Comparison of ENCODE assay signal across 25 cellular contexts in genomic region chr13:45040626-45041025, GRCh38. TPM values are rescaled to one million over a fixed set of nuclear protein-coding genes. Genes with fewer than 3 reads are reported as not detected.
DNase-seq lines count a peak whose midpoint lies in the region; ATAC-seq lines count a peak whose summit lies in the region.
"Had no signal": no experiment of that assay in that cellular context is flagged by ENCODE, and none has a peak within 500 bp of the region (broad histone marks: within the 10 kb centered on the region; RNA-seq: fewer than 3 reads in every experiment).

No MANE protein-coding gene starts in this region.

- no peak overlapping the region for H3K27ac Mint-ChIP-seq in activated CD8-positive, alpha-beta T cell treated with anti-CD3 and anti-CD28 coated beads, Interleukin-2, amount 10 ng/mL, durations not matched to agents 7 days and 5 days
- H3K27ac Mint-ChIP-seq in stimulated activated naive B cell treated with anti-CD40 and anti-IgM and Interleukin-4, amounts not matched to agents 10 μg/mL and 1 μg/mL and 100 μg/mL, for 72 hours, result no peak overlapping the region
- H3K27ac Mint-ChIP-seq: CD8-positive, alpha-beta memory T cell; GM23338; naive B cell had no signal

- H3K4me2 ChIP-seq in GM23248 (ENCODE audit: unreplicated experiment), result no peak overlapping the region
- H3K4me2 ChIP-seq: GM23338 had no signal

- in situ Hi-C loops in GM23248 (cut with MboI), result loop anchor here (10.0 kb wide), 1 partner anchor 264 kb away; no protein-coding TSS in a partner anchor

- H3K36me3 ChIP-seq in GM23248 (ENCODE audit: low read depth), result no peaks in the 10 kb centered on the region
- H3K36me3 ChIP-seq: cardiac muscle cell, uterus had no signal

- H3K27ac ChIP-seq in GM23248, result no peak overlapping the region
- H3K27ac ChIP-seq: cardiac muscle cell, epithelial cell of prostate, uterus had no signal

- H3K4me3 ChIP-seq in GM23248, result no peak overlapping the region
- H3K4me3 ChIP-seq: cardiac muscle cell, GM23338, uterus had no signal

- no peaks in the 10 kb centered on the region for H3K79me2 ChIP-seq in GM23248 (ENCODE audit: insufficient read depth)

- H3K27me3 Mint-ChIP-seq in activated CD8-positive, alpha-beta T cell treated with anti-CD3 and anti-CD28 coated beads, Interleukin-2, amount 10 ng/mL, durations not matched to agents 7 days and 5 days (ENCODE audit: low read depth), result peaks cover 7% of the 10 kb centered on the region
- no peaks in the 10 kb centered on the region for H3K27me3 Mint-ChIP-seq in stimulated activated naive B cell treated with anti-CD40 and anti-IgM and Interleukin-4, amounts not matched to agents 10 μg/mL and 1 μg/mL and 100 μg/mL, for 72 hours

- no peak for ATAC-seq in activated CD8-positive, alpha-beta T cell treated with anti-CD3 and anti-CD28 coated beads, Interleukin-2, amount 10 ng/mL, durations not matched to agents 7 days and 5 days
- ATAC-seq in stimulated activated naive B cell treated with anti-CD40 and anti-IgM and Interleukin-4, amounts not matched to agents 10 μg/mL and 1 μg/mL and 100 μg/mL, for 72 hours (replicated peaks), result no peak
- ATAC-seq: GM23338, left cardiac atrium had no signal

- DNase-seq in A172 (ENCODE audit: low spot score) (peak; percentile 80), GM23248 (peak; percentile 3), SW480 (ENCODE audit: low spot score) (peak; percentile 60), fibroblast of gingiva (ENCODE audit: low read depth) (peak; percentile 13), NCI-H446 (lab: John Stamatoyannopoulos, UW) (no peak), NCI-H146 treated with DMSO at 0.1 percent for 48 hours (lab: John Stamatoyannopoulos, UW; ENCODE audit: unreplicated experiment) (no peak)
- DNase-seq in activated CD8-positive, alpha-beta T cell treated with anti-CD3 and anti-CD28 coated beads, Interleukin-2, amount 10 ng/mL, durations not matched to agents 7 days and 5 days, result no peak
- DNase-seq in stimulated activated naive B cell treated with anti-CD40 and anti-IgM and Interleukin-4, amounts not matched to agents 10 μg/mL and 1 μg/mL and 100 μg/mL, for 72 hours, result no peak
- DNase-seq: activated CD4-positive, alpha-beta T cell treated with anti-CD3 and anti-CD28 coated beads for 1 hour; activated effector memory CD4-positive, alpha-beta T cell treated with Interleukin-2 at 50 U/mL for 16 hours; CD8-positive, alpha-beta memory T cell; left cardiac atrium; mesendoderm; naive B cell; NCI-H1092 treated with DMSO at 0.1 percent for 48 hours; NCI-H2081; NCI-H510A treated with DMSO at 0.1 percent for 48 hours; retina; RPMI8226; stimulated activated CD8-positive, alpha-beta memory T cell treated with anti-CD3 and anti-CD28 coated beads, Interleukin-4, amount 100 ng/mL, for 48 hours; SW 1271; uterus had no signal

- H3K4me1 ChIP-seq in GM23248 (ENCODE audit: insufficient read depth), result no peaks in the 10 kb centered on the region
- H3K4me1 ChIP-seq: uterus had no signal

- POLR2A ChIA-PET in activated CD8-positive, alpha-beta T cell treated with anti-CD3 and anti-CD28 coated beads, Interleukin-2, amount 10 ng/mL, durations not matched to agents 7 days and 5 days (lab: Charles Lee), result no interaction called here

- no peaks in the 10 kb centered on the region for H4K20me1 ChIP-seq in GM23248 (ENCODE audit: insufficient read depth)

- H3F3A ChIP-seq in GM23248 (ENCODE audit: insufficient read depth), result peaks cover 6% of the 10 kb centered on the region; the same call in 1 of the 2 replicates

- H2AFZ ChIP-seq in GM23248, result no peak overlapping the region
- H2AFZ ChIP-seq: GM23338 had no signal

- CTCF ChIA-PET in activated CD8-positive, alpha-beta T cell treated with anti-CD3 and anti-CD28 coated beads, Interleukin-2, amount 10 ng/mL, durations not matched to agents 7 days and 5 days (lab: Charles Lee), result no interaction called here

- H3K4me1 Mint-ChIP-seq in activated CD8-positive, alpha-beta T cell treated with anti-CD3 and anti-CD28 coated beads, Interleukin-2, amount 10 ng/mL, durations not matched to agents 7 days and 5 days (ENCODE audit: low read depth), result no peaks in the 10 kb centered on the region
- no peaks in the 10 kb centered on the region for H3K4me1 Mint-ChIP-seq in stimulated activated naive B cell treated with anti-CD40 and anti-IgM and Interleukin-4, amounts not matched to agents 10 μg/mL and 1 μg/mL and 100 μg/mL, for 72 hours
- H3K4me1 Mint-ChIP-seq: CD8-positive, alpha-beta memory T cell; naive B cell had no signal

- no peak overlapping the region for H3K4me3 Mint-ChIP-seq in activated CD8-positive, alpha-beta T cell treated with anti-CD3 and anti-CD28 coated beads, Interleukin-2, amount 10 ng/mL, durations not matched to agents 7 days and 5 days
- H3K4me3 Mint-ChIP-seq in stimulated activated naive B cell treated with anti-CD40 and anti-IgM and Interleukin-4, amounts not matched to agents 10 μg/mL and 1 μg/mL and 100 μg/mL, for 72 hours, result no peak overlapping the region
- H3K4me3 Mint-ChIP-seq: CD8-positive, alpha-beta memory T cell; GM23338 had no signal

- 69 to 71% methylated on average over 3 of the region's 3 CpGs for WGBS in GM23248 (ENCODE audit: low coverage in 1 of 2, low lambda C conversion rate in 2 of 2, missing lambda C conversion rate in 2 of 2), 2 experiments

- H3K9ac ChIP-seq in GM23248, result no peak overlapping the region

- H3K36me3 Mint-ChIP-seq in activated CD8-positive, alpha-beta T cell treated with anti-CD3 and anti-CD28 coated beads, Interleukin-2, amount 10 ng/mL, durations not matched to agents 7 days and 5 days (ENCODE audit: low read depth), result peaks cover under 1% of the 10 kb centered on the region
- peaks cover 2 to 4% of the 10 kb centered on the region in 2 donors for H3K36me3 Mint-ChIP-seq in stimulated activated naive B cell treated with anti-CD40 and anti-IgM and Interleukin-4, amounts not matched to agents 10 μg/mL and 1 μg/mL and 100 μg/mL, for 72 hours

- H3K9me3 ChIP-seq in GM23248 (ENCODE audit: low read depth), result no peaks in the 10 kb centered on the region
- H3K9me3 ChIP-seq: uterus had no signal

- H3K27me3 ChIP-seq in GM23248 (replicated peaks; ENCODE audit: insufficient read depth), result no peaks in the 10 kb centered on the region
- H3K27me3 ChIP-seq: cardiac muscle cell, uterus had no signal

- no peaks in the 10 kb centered on the region for H3K9me2 ChIP-seq in GM23248 (ENCODE audit: insufficient read depth)

- H3K9me3 Mint-ChIP-seq in activated CD8-positive, alpha-beta T cell treated with anti-CD3 and anti-CD28 coated beads, Interleukin-2, amount 10 ng/mL, durations not matched to agents 7 days and 5 days (ENCODE audit: insufficient read depth), result no peaks in the 10 kb centered on the region
- no peaks in the 10 kb centered on the region for H3K9me3 Mint-ChIP-seq in stimulated activated naive B cell treated with anti-CD40 and anti-IgM and Interleukin-4, amounts not matched to agents 10 μg/mL and 1 μg/mL and 100 μg/mL, for 72 hours
- H3K9me3 Mint-ChIP-seq: CD8-positive, alpha-beta memory T cell; GM23338; naive B cell had no signal

RNA-seq across cellular contexts. Expression of gene GPALPP1, which starts 51.3 kb away (rescaled TPM):
- total RNA-seq in A172 (2014; rRNA removed; shearing (Covaris generic)), result 35.5 and 66.3 TPM in 2 replicates
- 22.8 and 29.2 TPM in 2 replicates for total RNA-seq in GM23248 (2014; rRNA removed; shearing (Covaris generic))
- polyA plus RNA-seq in GM23248 (2016; fragmentation: Nextera tagmentation; extraction: Ambion mirVana), result 18.5 and 21.2 TPM in 2 replicates
- 10 to 100 TPM; 28.9 to 31.9 TPM for total RNA-seq in activated CD8-positive, alpha-beta T cell treated with anti-CD3 and anti-CD28 coated beads, Interleukin-2, amount 10 ng/mL, durations not matched to agents 7 days and 5 days

RNA-seq across cellular contexts. Expression of gene NUFIP1, which starts 51.4 kb away (rescaled TPM):
- total RNA-seq in A172 (2014; rRNA removed; shearing (Covaris generic)), result 5.6 and 7.3 TPM in 2 replicates
- total RNA-seq in GM23248 (2014; rRNA removed; shearing (Covaris generic)), result 1.0 and 1.3 TPM in 2 replicates
- 5.5 TPM in 2 replicates for polyA plus RNA-seq in GM23248 (2016; fragmentation: Nextera tagmentation; extraction: Ambion mirVana)
- 1 to 10 TPM; 6.0 to 6.1 TPM for total RNA-seq in activated CD8-positive, alpha-beta T cell treated with anti-CD3 and anti-CD28 coated beads, Interleukin-2, amount 10 ng/mL, durations not matched to agents 7 days and 5 days

Comparison
In these comparisons a context has a peak if more than half of its experiments do, and no peak if none do; other contexts are left out.
1. DNase-seq: peak in A172 (single experiment), GM23248 (single experiment), SW480 (single experiment) and fibroblast of gingiva (single experiment); none in NCI-H446 (0 of 2), activated CD8-positive, alpha-beta T cell treated with anti-CD3 and anti-CD28 coated beads, Interleukin-2, amount 10 ng/mL, durations not matched to agents 7 days and 5 days (single experiment), NCI-H146 treated with DMSO at 0.1 percent for 48 hours (single experiment) and stimulated activated naive B cell treated with anti-CD40 and anti-IgM and Interleukin-4, amounts not matched to agents 10 μg/mL and 1 μg/mL and 100 μg/mL, for 72 hours (single experiment).